8 cellular contexts compared by ENCODE assay signal in genomic region chr12:111775205-111776193, GRCh38. TPM values are rescaled to one million over a fixed set of nuclear protein-coding genes. Genes with fewer than 3 reads are reported as not detected.
DNase-seq lines count a peak whose midpoint lies in the region; ATAC-seq, FAIRE-seq and TF ChIP-seq lines count a peak whose summit lies in the region.

No MANE protein-coding gene starts in this region.

- TF ChIP-seq CTCF in HFF-Myc (IDR thresholded peaks at IDR 0.05; ENCODE audit: low read depth, low read length, missing control alignments) (no peak), cardiac fibroblast (IDR thresholded peaks at IDR 0.05; ENCODE audit: low read depth, low read length) (no peak), HepG2 (CRISPR knock-in tag; IDR thresholded peaks at IDR 0.05) (no peak)

- H3K4me2 ChIP-seq in HepG2 (ENCODE audit: low read depth, low read length), result peak overlapping the region; percentile 75

- WGBS in HepG2 (ENCODE audit: low lambda C conversion rate), result 23% methylated on average over 14 of the region's 15 CpGs

- no peak; a peak in 1 of 4 replicates for TF ChIP-seq POLR2A in HepG2 (IDR thresholded peaks at IDR 0.05; ENCODE audit: insufficient read depth in 1 of 2, low read depth in 2 of 2, low read length in 2 of 2)

- ATAC-seq in HepG2, result no peak

- H3K79me2 ChIP-seq in HepG2 (ENCODE audit: insufficient read depth, low read length), result peaks cover 26% of the 10 kb centered on the region

- no peak overlapping the region for H2AFZ ChIP-seq in HepG2 (ENCODE audit: low read length)

- peaks cover 5% of the 10 kb centered on the region; the same call in 1 of the 2 replicates for H4K20me1 ChIP-seq in HepG2 (ENCODE audit: insufficient read depth, low read length)

- TF ChIP-seq RAD21 in HepG2 (CRISPR knock-in tag; IDR thresholded peaks at IDR 0.05), result no peak

- TF ChIP-seq EP300 in HepG2 (IDR thresholded peaks at IDR 0.05; ENCODE audit: low read depth in 2 of 2, low read length in 2 of 2) (no peak), HepG2 (CRISPR knock-in tag; IDR thresholded peaks at IDR 0.05; ENCODE audit: borderline replicate concordance) (no peak)

- peak; percentile 29 for DNase-seq in G401 (ENCODE audit: low spot score)
- peak; percentile 42 for DNase-seq in HFF-Myc (ENCODE audit: extremely low read depth, low read depth)
- peak; percentile 35 to 81 for DNase-seq in NCI-H526 (lab: John Stamatoyannopoulos, UW)
- peak; percentile 64 to 97 for DNase-seq in cardiac fibroblast (ENCODE audit: low read depth in 2 of 2)
- DNase-seq in HepG2 (ENCODE audit: low spot score), result peak; percentile 80
- DNase-seq in substantia nigra (lab: John Stamatoyannopoulos, UW), result peak in 40 of 49 donors; percentile 15 to 82 (median 48)
- no peak for DNase-seq in activated T-cell treated with anti-CD3 and anti-CD28 coated beads for 4 hours
- no peak for DNase-seq in NCI-H1105 treated with DMSO at 0.1 percent for 48 hours (lab: John Stamatoyannopoulos, UW)

- POLR2A ChIA-PET in HepG2 (lab: Yijun Ruan, JAX), result interaction anchor here (0.8 to 4.5 kb wide), 4 partner anchors 9 to 90 kb away, joined by 3 to 94 read pairs (median 6); partner anchors contain the start of genes ACAD10, ALDH2 and BRAP

- H3K27ac ChIP-seq in HepG2 (ENCODE audit: extremely low read length, insufficient read depth, low read length) (peak overlapping the region; percentile 87), substantia nigra (ENCODE audit: low read depth, low read length, poor library complexity, severe bottlenecking) (peak overlapping the region; percentile 78)

- BruUV-seq in HepG2 (replicated peaks; lab: Mats Ljungman, UMichigan), result TSS peak; percentile 30

- H3K9me3 ChIP-seq in HepG2 (ENCODE audit: low read length), result no peaks in the 10 kb centered on the region

- intact Hi-C loops in HepG2 (cut with micrococcal nuclease; ENCODE audit: unreplicated experiment), result loop anchor here (5.0 kb wide), 1 partner anchor 37 kb away; no protein-coding TSS in a partner anchor

- CTCF ChIA-PET in HepG2 (lab: Yijun Ruan, JAX; ENCODE audit: low intra/inter-chr PET ratio, low total read pairs), result no interaction called here

- H3K4me1 ChIP-seq in HepG2 (ENCODE audit: insufficient read depth, low read length), result peaks cover 92% of the 10 kb centered on the region

- peak overlapping the region; percentile 40 for H3K9ac ChIP-seq in HepG2 (ENCODE audit: insufficient read depth, low read depth, low read length)

- peak; percentile 88 for FAIRE-seq in HepG2 (lab: Jason Lieb, UNC)

- H3K27me3 ChIP-seq in HepG2 (ENCODE audit: control insufficient read depth in 1 of 2, insufficient read depth in 2 of 2, low read length in 2 of 2), result no peaks in the 10 kb centered on the region

- in situ Hi-C loops in G401 (cut with HindIII; ENCODE audit: low sequenced_read_pairs), result no loop called here
- in situ Hi-C loops in HepG2 (cut with HindIII; ENCODE audit: extremely low pct_ligation_motif_present, low pct_unique_long_range_greater_than_20kb), result no loop called here

- peaks cover 0 to 5% of the 10 kb centered on the region in 2 experiments; a peak in 3 of 5 replicates for H3K36me3 ChIP-seq in HepG2 (replicated peaks in 1 of 2; ENCODE audit: control insufficient read depth in 1 of 2, insufficient read depth in 2 of 2, low read length in 2 of 2)

- H3K4me3 ChIP-seq in HFF-Myc (replicated peaks; ENCODE audit: low read depth, low read length), result no peak overlapping the region
- H3K4me3 ChIP-seq in cardiac fibroblast (replicated peaks in 1 of 2; ENCODE audit: low read depth in 2 of 2, low read length in 2 of 2), result no peak overlapping the region
- H3K4me3 ChIP-seq in HepG2 (replicated peaks in 1 of 3; ENCODE audit: insufficient read depth in 1 of 3, low read depth in 2 of 3, low read length in 3 of 3), result peak overlapping the region; percentile 9 to 46 (median 15); a peak in 1 of 6 replicates

TF ChIP-seq in HepG2, 621 proteins besides CTCF, POLR2A, EP300 and RAD21 (continues in another document):
- TF ChIP-seq SP4 (CRISPR knock-in tag; IDR thresholded peaks at IDR 0.05) (0 out of 2 replicates have a peak, but pooled peaks have one; percentile 20), TBL1XR1 (IDR thresholded peaks at IDR 0.05; ENCODE audit: borderline replicate concordance, low read length, partially characterized antibody) (no peak), NAIF1 (CRISPR knock-in tag; IDR thresholded peaks at IDR 0.05; ENCODE audit: borderline replicate concordance) (no peak), RNF2 (conservative IDR thresholded peaks at IDR 0.05; ENCODE audit: low read depth) (no peak), ZNF30 (CRISPR knock-in tag; IDR thresholded peaks at IDR 0.05) (no peak), RBM39 (IDR thresholded peaks at IDR 0.05; ENCODE audit: low read depth, low read length, poor library complexity, severe bottlenecking) (no peak), ZNF782 (CRISPR knock-in tag; IDR thresholded peaks at IDR 0.05; ENCODE audit: borderline replicate concordance) (no peak), HCFC1 (IDR thresholded peaks at IDR 0.05; ENCODE audit: low read depth, low read length) (no peak), FOXA1 (IDR thresholded peaks at IDR 0.05) (no peak), FOXA1 (CRISPR knock-in tag; IDR thresholded peaks at IDR 0.05) (peak; percentile 30; the same call in 1 of the 2 replicates), ZNF569 (CRISPR knock-in tag; IDR thresholded peaks at IDR 0.05; ENCODE audit: borderline replicate concordance) (no peak)
- TF ChIP-seq, protein P1, sequence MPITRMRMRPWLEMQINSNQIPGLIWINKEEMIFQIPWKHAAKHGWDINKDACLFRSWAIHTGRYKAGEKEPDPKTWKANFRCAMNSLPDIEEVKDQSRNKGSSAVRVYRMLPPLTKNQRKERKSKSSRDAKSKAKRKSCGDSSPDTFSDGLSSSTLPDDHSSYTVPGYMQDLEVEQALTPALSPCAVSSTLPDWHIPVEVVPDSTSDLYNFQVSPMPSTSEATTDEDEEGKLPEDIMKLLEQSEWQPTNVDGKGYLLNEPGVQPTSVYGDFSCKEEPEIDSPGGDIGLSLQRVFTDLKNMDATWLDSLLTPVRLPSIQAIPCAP (CRISPR knock-in tag; IDR thresholded peaks at IDR 0.05; ENCODE audit: low read depth), result no peak
- TF ChIP-seq, protein P2, sequence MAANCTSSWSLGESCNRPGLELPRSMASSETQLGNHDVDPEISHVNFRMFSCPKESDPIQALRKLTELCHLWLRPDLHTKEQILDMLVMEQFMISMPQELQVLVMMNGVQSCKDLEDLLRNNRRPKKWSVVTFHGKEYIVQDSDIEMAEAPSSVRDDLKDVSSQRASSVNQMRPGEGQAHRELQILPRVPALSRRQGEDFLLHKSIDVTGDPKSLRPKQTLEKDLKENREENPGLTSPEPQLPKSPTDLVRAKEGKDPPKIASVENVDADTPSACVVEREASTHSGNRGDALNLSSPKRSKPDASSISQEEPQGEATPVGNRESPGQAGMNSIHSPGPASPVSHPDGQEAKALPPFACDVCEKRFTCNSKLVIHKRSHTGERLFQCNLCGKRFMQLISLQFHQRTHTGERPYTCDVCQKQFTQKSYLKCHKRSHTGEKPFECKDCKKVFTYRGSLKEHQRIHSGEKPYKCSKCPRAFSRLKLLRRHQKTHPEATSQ (CRISPR knock-in tag; IDR thresholded peaks at IDR 0.05; ENCODE audit: borderline replicate concordance), result no peak
- TF ChIP-seq, protein P3, sequence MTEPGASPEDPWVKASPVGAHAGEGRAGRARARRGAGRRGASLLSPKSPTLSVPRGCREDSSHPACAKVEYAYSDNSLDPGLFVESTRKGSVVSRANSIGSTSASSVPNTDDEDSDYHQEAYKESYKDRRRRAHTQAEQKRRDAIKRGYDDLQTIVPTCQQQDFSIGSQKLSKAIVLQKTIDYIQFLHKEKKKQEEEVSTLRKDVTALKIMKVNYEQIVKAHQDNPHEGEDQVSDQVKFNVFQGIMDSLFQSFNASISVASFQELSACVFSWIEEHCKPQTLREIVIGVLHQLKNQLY (CRISPR knock-in tag; IDR thresholded peaks at IDR 0.05), result no peak

RNA-seq across cellular contexts. Expression of gene ALDH2, which starts 8.8 kb away (rescaled TPM):
- total RNA-seq in G401 (2014; rRNA removed; shearing (Covaris generic)), result 60.5 and 73.9 TPM in 2 replicates
- total RNA-seq in HepG2 (2016; rRNA removed; fragmentation: Illumina TruSeq; extraction: Trizol), result 72.8 and 103 TPM in 2 replicates
- 8.4 and 10.0 TPM in 2 replicates for total RNA-seq in HepG2 (2016; cell fraction: cytosol; rRNA removed; fragmentation: Illumina TruSeq; extraction: Trizol; ENCODE audit: low read depth)
- 66.6 and 111 TPM in 2 replicates for total RNA-seq in HepG2 (2016; cell fraction: insoluble cytoplasmic fraction; rRNA removed; fragmentation: Illumina TruSeq; extraction: Trizol)
- 21.1 and 23.4 TPM in 2 replicates for total RNA-seq in HepG2 (2016; cell fraction: membrane; rRNA removed; fragmentation: Illumina TruSeq; extraction: Trizol)
- total RNA-seq in HepG2 (2016; cell fraction: nucleus; rRNA removed; fragmentation: Illumina TruSeq; extraction: Trizol), result 30.1 and 34.3 TPM in 2 replicates
- polyA plus RNA-seq in HepG2 (2011; rRNA removed), result 67.8 and 78.8 TPM in 2 replicates
- 60.0 and 72.7 TPM in 2 replicates for polyA plus RNA-seq in HepG2 (2011; cell fraction: cytosol; rRNA removed)
- polyA plus RNA-seq in HepG2 (2011; cell fraction: nucleus; rRNA removed), result 56.8 and 58.9 TPM in 2 replicates
- 46.9 and 67.0 TPM in 2 replicates for polyA plus RNA-seq in HepG2 (2012)
- polyA plus RNA-seq in HepG2 (2016; cell fraction: cytosol; fragmentation: Illumina TruSeq; extraction: Trizol; ENCODE audit: low read depth), result 21.3 and 21.9 TPM in 2 replicates
- 133 and 139 TPM in 2 replicates for polyA plus RNA-seq in HepG2 (2016; cell fraction: insoluble cytoplasmic fraction; fragmentation: Illumina TruSeq; extraction: Trizol; ENCODE audit: low read depth)
- 31.6 and 34.9 TPM in 2 replicates for polyA plus RNA-seq in HepG2 (2016; cell fraction: membrane; fragmentation: Illumina TruSeq; extraction: Trizol; ENCODE audit: low read depth)
- polyA plus RNA-seq in HepG2 (2016; cell fraction: nucleus; fragmentation: Illumina TruSeq; extraction: Trizol; ENCODE audit: insufficient read depth, low read depth), result 105 and 114 TPM in 2 replicates
- 3.8 and 84.5 TPM in 2 replicates for polyA minus RNA-seq in HepG2 (2011; rRNA and poly(A)+ RNA removed; ENCODE audit: low replicate concordance)
- 39.2 and 47.6 TPM in 2 replicates for polyA minus RNA-seq in HepG2 (2011; cell fraction: cytosol; rRNA and poly(A)+ RNA removed)
- polyA minus RNA-seq in HepG2 (2011; cell fraction: nucleus; rRNA and poly(A)+ RNA removed), result 13.9 and 14.5 TPM in 2 replicates

Comparison
In these comparisons a context has a peak if more than half of its experiments do, and no peak if none do; other contexts are left out.
1. DNase-seq: peak in G401 (single experiment), HFF-Myc (single experiment), NCI-H526 (2 of 2), cardiac fibroblast (2 of 2), HepG2 (single experiment) and substantia nigra (40 of 49); none in activated T-cell treated with anti-CD3 and anti-CD28 coated beads for 4 hours (single experiment) and NCI-H1105 treated with DMSO at 0.1 percent for 48 hours (single experiment).
2. H3K4me3 ChIP-seq: peak in HepG2 (3 of 3); none in HFF-Myc (single experiment) and cardiac fibroblast (0 of 2).